In genomic region chr10:78297997-78298396, GRCh38 we compare ENCODE assay signal across 15 cellular contexts.
DNase-seq lines count a peak whose midpoint lies in the region; ATAC-seq and TF ChIP-seq lines count a peak whose summit lies in the region.
"Had no signal": no experiment of that assay in that cellular context is flagged by ENCODE, and none has a peak within 500 bp of the region (broad histone marks: within the 10 kb centered on the region; RNA-seq: fewer than 3 reads in every experiment).

No MANE protein-coding gene starts in this region.

- peaks cover 34 to 66% (median 42%) of the 10 kb centered on the region in 10 experiments for H3K4me1 ChIP-seq in BLaER1 treated with 17β-estradiol and CSF1 and Interleukin-3, amounts not matched to agents 10 nM and 100 nM
- H3K4me1 ChIP-seq in muscle layer of duodenum (ENCODE audit: control insufficient read depth in 1 of 2, insufficient read depth in 2 of 2, low read length in 2 of 2) = peaks cover 8 to 36% of the 10 kb centered on the region in 2 donors

- DNase-seq in GF-D8 (lab: John Stamatoyannopoulos, UW) (no peak), osteocyte (ENCODE audit: extremely low spot score, unreplicated experiment) (no peak), AG08395 (ENCODE audit: low spot score) (no peak)
- no peak for DNase-seq in stimulated activated CD4-positive, alpha-beta T cell treated with anti-CD3 and anti-CD28 coated beads, Interleukin-2, amount 100 ng/mL, for 48 hours
- DNase-seq: ACHN; BE2C; CD8-positive, alpha-beta memory T cell; DMS53; HCEC 1CT; HFFc6 had no signal

- peaks cover 3 to 13% (median 10%) of the 10 kb centered on the region in 5 experiments for H3K9me3 Mint-ChIP-seq in brain
- H3K9me3 Mint-ChIP-seq in stimulated activated memory B cell treated with anti-CD40 and anti-IgM and Interleukin-4, amounts not matched to agents 10 μg/mL and 1 μg/mL and 100 μg/mL, for 72 hours = no peaks in the 10 kb centered on the region
- H3K9me3 Mint-ChIP-seq in osteocyte (ENCODE audit: unreplicated experiment) = no peaks in the 10 kb centered on the region
- H3K9me3 Mint-ChIP-seq: CD8-positive, alpha-beta memory T cell had no signal

- no peaks in the 10 kb centered on the region for H4K20me1 ChIP-seq in BLaER1 treated with 17β-estradiol and CSF1 and Interleukin-3, amounts not matched to agents 10 nM and 100 nM

- no peak overlapping the region for H3K9ac ChIP-seq in BLaER1 treated with 17β-estradiol and CSF1 and Interleukin-3, amounts not matched to agents 10 nM and 100 nM

- peak overlapping the region in 1 of 11 experiments; percentile 26; a peak in 2 of 22 replicates for H3K27ac ChIP-seq in BLaER1 treated with 17β-estradiol and CSF1 and Interleukin-3, amounts not matched to agents 10 nM and 100 nM
- H3K27ac ChIP-seq in muscle layer of duodenum (ENCODE audit: low read length) = peak overlapping the region; percentile 5

- H3K27ac Mint-ChIP-seq in brain (peak overlapping the region in 3 of 5 experiments; percentile 16 to 56 (median 51)), osteocyte (ENCODE audit: unreplicated experiment) (no peak overlapping the region)
- H3K27ac Mint-ChIP-seq in stimulated activated memory B cell treated with anti-CD40 and anti-IgM and Interleukin-4, amounts not matched to agents 10 μg/mL and 1 μg/mL and 100 μg/mL, for 72 hours = peak overlapping the region; percentile 83
- H3K27ac Mint-ChIP-seq: HFFc6 had no signal

- H3K27me3 ChIP-seq in BLaER1 treated with 17β-estradiol and CSF1 and Interleukin-3, amounts not matched to agents 10 nM and 100 nM = no peaks in the 10 kb centered on the region
- no peaks in the 10 kb centered on the region for H3K27me3 ChIP-seq in muscle layer of duodenum (ENCODE audit: low read depth, low read length)
- H3K27me3 ChIP-seq: BE2C had no signal

- peak overlapping the region in 9 of 11 experiments; percentile 18 to 85 (median 61); a peak in 6 of 22 replicates for H3K4me2 ChIP-seq in BLaER1 treated with 17β-estradiol and CSF1 and Interleukin-3, amounts not matched to agents 10 nM and 100 nM

- H3K9me3 ChIP-seq in BLaER1 treated with 17β-estradiol and CSF1 and Interleukin-3, amounts not matched to agents 10 nM and 100 nM (replicated peaks in 1 of 11) = peaks cover 8 to 10% (median 9%) of the 10 kb centered on the region in 11 experiments; a peak in 20 of 22 replicates
- H3K9me3 ChIP-seq in muscle layer of duodenum (ENCODE audit: control insufficient read depth in 1 of 2, low read length in 2 of 2) = no peaks in the 10 kb centered on the region
- H3K9me3 ChIP-seq: BE2C had no signal

- H3K4me1 Mint-ChIP-seq in brain (peaks cover 72% of the 10 kb centered on the region), osteocyte (ENCODE audit: unreplicated experiment) (peaks cover 7% of the 10 kb centered on the region)
- H3K4me1 Mint-ChIP-seq in stimulated activated memory B cell treated with anti-CD40 and anti-IgM and Interleukin-4, amounts not matched to agents 10 μg/mL and 1 μg/mL and 100 μg/mL, for 72 hours = peaks cover 53% of the 10 kb centered on the region

- TF ChIP-seq CTCF in brain (conservative IDR thresholded peaks at IDR 0.05) = no peak
- TF ChIP-seq CTCF in osteocyte (IDR thresholded peaks at IDR 0.05) = no peak

- H3K27me3 Mint-ChIP-seq in brain = peaks cover 6% of the 10 kb centered on the region
- H3K27me3 Mint-ChIP-seq in stimulated activated memory B cell treated with anti-CD40 and anti-IgM and Interleukin-4, amounts not matched to agents 10 μg/mL and 1 μg/mL and 100 μg/mL, for 72 hours = no peaks in the 10 kb centered on the region
- peaks cover 10% of the 10 kb centered on the region for H3K27me3 Mint-ChIP-seq in osteocyte (ENCODE audit: unreplicated experiment)

- H3K4me3 Mint-ChIP-seq in brain (peak overlapping the region in 1 of 5 experiments; percentile 33), osteocyte (ENCODE audit: unreplicated experiment) (no peak overlapping the region)
- no peak overlapping the region for H3K4me3 Mint-ChIP-seq in stimulated activated memory B cell treated with anti-CD40 and anti-IgM and Interleukin-4, amounts not matched to agents 10 μg/mL and 1 μg/mL and 100 μg/mL, for 72 hours
- H3K4me3 Mint-ChIP-seq: CD14-positive monocyte; CD8-positive, alpha-beta memory T cell; HFFc6 had no signal

- no peaks in the 10 kb centered on the region for H3K36me3 ChIP-seq in BLaER1 treated with 17β-estradiol and CSF1 and Interleukin-3, amounts not matched to agents 10 nM and 100 nM
- H3K36me3 ChIP-seq in muscle layer of duodenum (ENCODE audit: control insufficient read depth in 1 of 2, insufficient read depth in 2 of 2, low read length in 2 of 2) = no peaks in the 10 kb centered on the region
- H3K36me3 ChIP-seq: BE2C had no signal

- H3K36me3 Mint-ChIP-seq in brain = peaks cover 4% of the 10 kb centered on the region
- no peaks in the 10 kb centered on the region for H3K36me3 Mint-ChIP-seq in stimulated activated memory B cell treated with anti-CD40 and anti-IgM and Interleukin-4, amounts not matched to agents 10 μg/mL and 1 μg/mL and 100 μg/mL, for 72 hours
- H3K36me3 Mint-ChIP-seq in osteocyte (ENCODE audit: unreplicated experiment) = peaks cover 2% of the 10 kb centered on the region
- H3K36me3 Mint-ChIP-seq: CD14-positive monocyte had no signal

- no peak for ATAC-seq in stimulated activated memory B cell treated with anti-CD40 and anti-IgM and Interleukin-4, amounts not matched to agents 10 μg/mL and 1 μg/mL and 100 μg/mL, for 72 hours

- H3K4me3 ChIP-seq in BLaER1 treated with 17β-estradiol and CSF1 and Interleukin-3, amounts not matched to agents 10 nM and 100 nM = no peak overlapping the region
- H3K4me3 ChIP-seq in muscle layer of duodenum (ENCODE audit: low read depth in 1 of 2, low read length in 2 of 2) = no peak overlapping the region
